Comparison of ENCODE assay signal across 8 cellular contexts in the genomic region with DNA sequence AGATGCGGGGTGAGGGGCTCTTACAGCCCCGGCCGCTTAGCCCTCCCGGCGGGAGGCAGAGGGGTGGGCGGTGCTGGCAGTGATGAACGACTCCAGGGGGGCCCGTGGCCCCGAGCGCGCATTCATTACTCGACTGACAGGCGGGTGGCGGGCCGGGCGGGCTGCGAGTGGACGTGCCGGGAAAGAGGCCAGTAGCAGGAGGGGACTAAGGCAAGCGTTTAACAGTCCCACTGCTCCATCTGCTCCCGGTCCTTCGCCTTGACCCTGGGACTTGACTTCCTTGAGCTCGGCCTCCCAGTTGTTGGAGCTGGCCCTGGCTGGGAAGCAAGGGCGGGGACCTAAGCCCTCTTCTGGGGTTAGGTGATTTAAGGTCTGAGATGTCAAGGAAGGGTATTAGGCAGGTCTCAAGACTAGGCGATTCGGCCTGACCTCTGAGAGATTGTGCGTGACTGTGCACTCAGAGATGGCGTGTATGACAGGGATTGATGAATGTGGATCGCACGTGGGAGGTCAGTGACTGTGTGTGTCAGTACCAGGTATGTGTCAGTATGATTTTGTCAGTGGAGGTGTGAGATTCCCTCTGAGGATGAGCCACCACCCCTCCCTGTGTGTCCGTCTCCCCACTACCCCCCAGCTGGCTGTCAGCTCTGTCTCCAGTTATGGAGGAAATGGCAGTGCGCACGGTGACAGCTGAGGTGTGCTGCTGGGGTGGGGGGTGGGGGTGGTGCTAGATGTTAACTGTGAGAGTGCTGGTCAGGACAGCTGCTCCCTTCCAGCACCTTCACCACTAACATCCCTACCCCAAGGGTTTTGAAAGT. TPM values are rescaled to one million over a fixed set of nuclear protein-coding genes. Genes with fewer than 3 reads are reported as not detected.
DNase-seq lines count a peak whose midpoint lies in the region; ATAC-seq and TF ChIP-seq lines count a peak whose summit lies in the region.

No MANE protein-coding gene starts in this region.

- H3K4me3 Mint-ChIP-seq in MCF 10A (ENCODE audit: unreplicated experiment): no peak overlapping the region
- peak overlapping the region; percentile 66 for H3K4me3 Mint-ChIP-seq in stimulated activated effector memory CD8-positive, alpha-beta T cell treated with anti-CD3 and anti-CD28 coated beads, Interleukin-12 subunit alpha, Interleukin-12 subunit beta, amount 100 ng/mL, for 72 hours

- H3K27me3 ChIP-seq in breast epithelium (peaks cover 14 to 35% of the 10 kb centered on the region in 2 donors), iPS-15b (ENCODE audit: control insufficient read depth, insufficient read depth, low read length) (peaks cover 91% of the 10 kb centered on the region)

- H3K27ac Mint-ChIP-seq in MCF 10A (ENCODE audit: low read depth, unreplicated experiment): no peak overlapping the region
- peak overlapping the region; percentile 54 for H3K27ac Mint-ChIP-seq in stimulated activated effector memory CD8-positive, alpha-beta T cell treated with anti-CD3 and anti-CD28 coated beads, Interleukin-12 subunit alpha, Interleukin-12 subunit beta, amount 100 ng/mL, for 72 hours

- peaks cover 19% of the 10 kb centered on the region for H3K4me1 Mint-ChIP-seq in MCF 10A (ENCODE audit: insufficient read depth, unreplicated experiment)
- peaks cover 44% of the 10 kb centered on the region for H3K4me1 Mint-ChIP-seq in stimulated activated effector memory CD8-positive, alpha-beta T cell treated with anti-CD3 and anti-CD28 coated beads, Interleukin-12 subunit alpha, Interleukin-12 subunit beta, amount 100 ng/mL, for 72 hours

- H3K27me3 Mint-ChIP-seq in MCF 10A (ENCODE audit: insufficient read depth, unreplicated experiment): peaks cover 30% of the 10 kb centered on the region

- H3K4me1 ChIP-seq in breast epithelium (peaks cover 23% of the 10 kb centered on the region in 2 donors), iPS-15b (ENCODE audit: control insufficient read depth, insufficient read depth, low read length) (peaks cover 22% of the 10 kb centered on the region)

- H3K9me3 ChIP-seq in breast epithelium: no peaks in the 10 kb centered on the region
- no peaks in the 10 kb centered on the region for H3K9me3 ChIP-seq in iPS-15b (ENCODE audit: control insufficient read depth, insufficient read depth, low read length)

- no peak overlapping the region for H3K9ac ChIP-seq in iPS-15b (ENCODE audit: low read depth, low read length)

- peak overlapping the region in 2 of 3 donors; percentile 41 to 63 for H3K4me3 ChIP-seq in breast epithelium
- H3K4me3 ChIP-seq in iPS-15b (ENCODE audit: low read depth, low read length): peak overlapping the region; percentile 62

- POLR2A ChIA-PET in MCF 10A (lab: Yijun Ruan, JAX): no interaction called here

- CTCF ChIA-PET in MCF 10A (lab: Yijun Ruan, JAX): interaction anchor here (0.6 to 1.2 kb wide), 11 partner anchors 9 to 168 kb away, joined by 3 to 7 read pairs (median 3); partner anchors contain the start of gene TROAP

- ATAC-seq in stimulated activated effector memory CD8-positive, alpha-beta T cell treated with anti-CD3 and anti-CD28 coated beads, Interleukin-12 subunit alpha, Interleukin-12 subunit beta, amount 100 ng/mL, for 72 hours: peak; percentile 86
- ATAC-seq in HG03196 (IDR thresholded peaks at IDR 0.05; ENCODE audit: unreplicated experiment) (no peak), GM21723 (IDR thresholded peaks at IDR 0.05; ENCODE audit: unreplicated experiment) (no peak), GM19467 (IDR thresholded peaks at IDR 0.05; ENCODE audit: unreplicated experiment) (no peak)

- H3K27ac ChIP-seq in breast epithelium: no peak overlapping the region

- no peaks in the 10 kb centered on the region for H3K36me3 Mint-ChIP-seq in MCF 10A (ENCODE audit: insufficient read depth, unreplicated experiment)
- peaks cover 6% of the 10 kb centered on the region for H3K36me3 Mint-ChIP-seq in stimulated activated effector memory CD8-positive, alpha-beta T cell treated with anti-CD3 and anti-CD28 coated beads, Interleukin-12 subunit alpha, Interleukin-12 subunit beta, amount 100 ng/mL, for 72 hours

- TF ChIP-seq POLR2A in breast epithelium (IDR thresholded peaks at IDR 0.05): no peak

- DNase-seq in breast epithelium (ENCODE audit: low spot score in 2 of 2) (no peak), MCF 10A (ENCODE audit: unreplicated experiment) (no peak)
- peak; percentile 64 to 74 for DNase-seq in activated T-cell treated with anti-CD3 and anti-CD28 coated beads, Interleukin-2, amount 50 U/mL, for 48 hours
- DNase-seq in stimulated activated effector memory CD8-positive, alpha-beta T cell treated with anti-CD3 and anti-CD28 coated beads, Interleukin-12 subunit alpha, Interleukin-12 subunit beta, amount 100 ng/mL, for 72 hours (ENCODE audit: low spot score in 2 of 2): no peak

- BruUV-seq in MCF 10A (replicated peaks; lab: Mats Ljungman, UMichigan): no TSS peak

- no peak for TF ChIP-seq CTCF in breast epithelium (IDR thresholded peaks at IDR 0.05)
- TF ChIP-seq CTCF in MCF 10A (IDR thresholded peaks at IDR 0.05; ENCODE audit: unreplicated experiment): no peak

- H3K36me3 ChIP-seq in breast epithelium (no peaks in the 10 kb centered on the region), iPS-15b (ENCODE audit: control insufficient read depth, insufficient read depth, low read length) (no peaks in the 10 kb centered on the region)

- intact Hi-C loops in breast epithelium (cut with DNase I; ENCODE audit: low total_unique reads): loop anchor here (10.0 kb wide), 1 partner anchor 172 kb away; no protein-coding TSS in a partner anchor
- intact Hi-C loops in MCF 10A (cut with micrococcal nuclease): no loop called here

- no peaks in the 10 kb centered on the region for H3K9me3 Mint-ChIP-seq in MCF 10A (ENCODE audit: unreplicated experiment)
- H3K9me3 Mint-ChIP-seq in stimulated activated effector memory CD8-positive, alpha-beta T cell treated with anti-CD3 and anti-CD28 coated beads, Interleukin-12 subunit alpha, Interleukin-12 subunit beta, amount 100 ng/mL, for 72 hours: no peaks in the 10 kb centered on the region

RNA-seq across cellular contexts. Expression of gene DNAJC22, which starts 3.6 kb away (rescaled TPM):
- total RNA-seq in breast epithelium (1 to 10 TPM in 2 of 3 donors, not detected in 1; 3.6 to 5.0 TPM), MCF 10A (2022) (0.25 and 0.33 TPM in 2 replicates)

RNA-seq across cellular contexts. Expression of gene C1QL4, which starts 6.1 kb away (rescaled TPM):
- total RNA-seq in breast epithelium: under 1 TPM in 2 of 3 donors, not detected in 1; 0.33 to 0.44 TPM
- 0.20 TPM in 1 of 2 replicates, not detected in the other for total RNA-seq in MCF 10A (2022)

RNA-seq across cellular contexts. Expression of gene TROAP, which starts 20.1 kb away (rescaled TPM):
- total RNA-seq in breast epithelium: 1 to 10 TPM in 1 of 3 donors, under 1 TPM in 2; 0.29 to 1.8 (median 0.66) TPM
- 30.8 and 41.9 TPM in 2 replicates for total RNA-seq in MCF 10A (2022)

RNA-seq across cellular contexts. Expression of gene SPATS2, which starts 24.1 kb away (rescaled TPM):
- total RNA-seq in breast epithelium (10 to 100 TPM; 13.8 to 24.0 (median 22.0) TPM), MCF 10A (2022) (21.0 and 26.0 TPM in 2 replicates)

RNA-seq across cellular contexts. Expression of gene PRPH, which starts 48.2 kb away (rescaled TPM):
- total RNA-seq in breast epithelium: 1 to 10 TPM in 1 of 3 donors, under 1 TPM in 1, not detected in 1; 0.96 to 2.0 TPM
- total RNA-seq in MCF 10A (2022): 1.4 and 2.7 TPM in 2 replicates

Comparison
In these comparisons a context has a peak if more than half of its experiments do, and no peak if none do; other contexts are left out.
1. RNA of gene TROAP, which starts 20.1 kb away (total RNA-seq): 30.8 to 41.9 TPM in MCF 10A; 0.29 to 1.8 TPM in breast epithelium; every median in the first group is over 10 times any median in the second.
2. DNase-seq: peak in activated T-cell treated with anti-CD3 and anti-CD28 coated beads, Interleukin-2, amount 50 U/mL, for 48 hours (2 of 2); none in breast epithelium (0 of 2), MCF 10A (single experiment) and stimulated activated effector memory CD8-positive, alpha-beta T cell treated with anti-CD3 and anti-CD28 coated beads, Interleukin-12 subunit alpha, Interleukin-12 subunit beta, amount 100 ng/mL, for 72 hours (0 of 2).